ENCODE assay signal across 13 cellular contexts in the genomic region with DNA sequence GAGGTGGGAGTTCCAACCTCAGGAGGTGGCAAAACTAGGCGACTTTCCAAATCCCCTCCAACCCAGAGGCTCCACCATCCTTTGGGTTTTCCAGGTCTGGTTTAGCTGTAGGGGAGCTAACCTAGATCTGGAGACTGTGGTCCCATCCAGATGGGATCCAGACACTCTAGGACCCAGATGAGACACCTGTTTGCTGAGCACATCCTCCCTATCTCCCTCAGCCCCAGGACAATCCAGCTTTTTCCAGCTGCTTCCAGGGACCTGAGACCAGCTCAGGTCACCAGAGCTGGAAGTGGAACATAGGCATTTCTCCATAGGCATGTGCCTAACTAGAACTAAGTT. TPM values are rescaled to one million over a fixed set of nuclear protein-coding genes. Genes with fewer than 3 reads are reported as not detected.
DNase-seq lines count a peak whose midpoint lies in the region; ATAC-seq, FAIRE-seq and TF ChIP-seq lines count a peak whose summit lies in the region.
"Had no signal": no experiment of that assay in that cellular context is flagged by ENCODE, and none has a peak within 500 bp of the region (broad histone marks: within the 10 kb centered on the region; RNA-seq: fewer than 3 reads in every experiment).

No MANE protein-coding gene starts in this region.

- no peak overlapping the region for H3K9ac ChIP-seq in GM12878 (ENCODE audit: control insufficient read depth, insufficient read depth, low read length)
- H3K9ac ChIP-seq: KMS-11 had no signal

- TF ChIP-seq CTCF in GM12878 (IDR thresholded peaks at IDR 0.05 in 2 of 3, conservative IDR thresholded peaks at IDR 0.05 in 1 of 3; ENCODE audit: control insufficient read depth in 2 of 3, extremely low read depth in 1 of 3, insufficient read depth in 1 of 3, low read depth in 3 of 3, low read length in 3 of 3) (no peak), OCI-LY7 (conservative IDR thresholded peaks at IDR 0.05; ENCODE audit: low read length) (no peak)

- TF ChIP-seq EP300 in GM12878 (IDR thresholded peaks at IDR 0.05; ENCODE audit: borderline replicate concordance in 1 of 2, control insufficient read depth in 1 of 2, low read depth in 2 of 2, low read length in 2 of 2) = no peak

- H3K4me2 ChIP-seq in GM12878 (ENCODE audit: control insufficient read depth, insufficient read depth) = no peak overlapping the region
- H3K4me2 ChIP-seq in OCI-LY7 (ENCODE audit: low read length) = no peak overlapping the region
- H3K4me2 ChIP-seq: KMS-11 had no signal

- DNase-seq in right cardiac atrium = no peak
- DNase-seq in left cardiac atrium = no peak
- DNase-seq in GM12878 (ENCODE audit: low read depth, low spot score) = no peak
- no peak for DNase-seq in KBM-7
- no peak for DNase-seq in cerebellar cortex (ENCODE audit: low spot score)
- DNase-seq in occipital lobe (lab: John Stamatoyannopoulos, UW) = no peak
- no peak for DNase-seq in OCI-LY7 (ENCODE audit: low spot score)
- DNase-seq: right lobe of liver had no signal

- no peak for TF ChIP-seq POLR2A in GM12878 (IDR thresholded peaks at IDR 0.05; ENCODE audit: low read depth, low read length)

- RAD21 ChIA-PET in GM12878 (lab: Charles Lee; ENCODE audit: unreplicated experiment) = interaction anchor here (0.7 to 3.8 kb wide), 27 partner anchors 8 to 655 kb away, joined by 3 to 160 read pairs (median 4); a partner anchor contains a TSS

- intact Hi-C loops in right cardiac atrium (cut with DNase I) (loop anchor here (2.0 to 10.0 kb wide), 3 partner anchors 93 to 241 kb away; no protein-coding TSS in a partner anchor), left cardiac atrium (cut with DNase I) (loop anchor here in 1 of 2 donors (5.0 kb wide), 1 partner anchor 240 kb away; no protein-coding TSS in a partner anchor), GM12878 (cut with micrococcal nuclease; ENCODE audit: unreplicated experiment) (loop anchor here (5.0 kb wide), 1 partner anchor 185 kb away; no protein-coding TSS in a partner anchor), OCI-LY7 (cut with micrococcal nuclease; ENCODE audit: unreplicated experiment) (no loop called here)

- no peaks in the 10 kb centered on the region for H4K20me1 ChIP-seq in GM12878 (ENCODE audit: control insufficient read depth, insufficient read depth)
- H4K20me1 ChIP-seq in OCI-LY7 (ENCODE audit: insufficient read depth, low read length) = no peaks in the 10 kb centered on the region

- BruUV-seq in GM12878 (replicated peaks; lab: Mats Ljungman, UMichigan) = no TSS peak
- BruUV-seq in OCI-LY7 (replicated peaks; lab: Mats Ljungman, UMichigan) = no TSS peak

- WGBS in right cardiac atrium = 94% methylated on average over 1 of the region's 1 CpG
- WGBS in GM12878 (ENCODE audit: insufficient coverage, insufficient replicate concordance, low lambda C conversion rate, missing lambda C conversion rate) = 100% methylated on average over 1 of the region's 1 CpG

- H3K4me3 ChIP-seq in right cardiac atrium (ENCODE audit: low read length) (no peak overlapping the region), GM12878 (no peak overlapping the region), OCI-LY7 (ENCODE audit: low read depth, low read length, poor library complexity, severe bottlenecking) (no peak overlapping the region)
- H3K4me3 ChIP-seq: mucosa of descending colon, right lobe of liver, SJSA1, testis had no signal

- H3K9me2 ChIP-seq in OCI-LY7 (ENCODE audit: insufficient read depth, low read length) = no peaks in the 10 kb centered on the region

- FAIRE-seq in GM12878 (lab: Jason Lieb, UNC) = no peak

- H3K27me3 ChIP-seq in right cardiac atrium (ENCODE audit: control insufficient read depth, insufficient read depth) = no peaks in the 10 kb centered on the region
- H3K27me3 ChIP-seq in GM12878 (replicated peaks in 1 of 2; ENCODE audit: control insufficient read depth in 2 of 2, insufficient read depth in 2 of 2, low read length in 1 of 2) = no peaks in the 10 kb centered on the region
- H3K27me3 ChIP-seq: right lobe of liver, SJSA1, testis had no signal

- H3K79me2 ChIP-seq in GM12878 (ENCODE audit: control insufficient read depth, insufficient read depth, low read length) (no peaks in the 10 kb centered on the region), OCI-LY7 (ENCODE audit: insufficient read depth, low read depth, low read length) (no peaks in the 10 kb centered on the region)

- ATAC-seq in right cardiac atrium (peak; percentile 26 to 31), left cardiac atrium (no peak), HG03159 (IDR thresholded peaks at IDR 0.05; ENCODE audit: unreplicated experiment) (peak; percentile 9), GM12878 (peak; percentile 28)

- no peaks in the 10 kb centered on the region for H3K4me1 ChIP-seq in right cardiac atrium (ENCODE audit: control insufficient read depth, insufficient read depth, low read length)
- no peaks in the 10 kb centered on the region for H3K4me1 ChIP-seq in GM12878 (ENCODE audit: control insufficient read depth, insufficient read depth, low read length)
- H3K4me1 ChIP-seq in OCI-LY7 (ENCODE audit: insufficient read depth, low read length, poor library complexity, severe bottlenecking) = no peaks in the 10 kb centered on the region
- H3K4me1 ChIP-seq: right lobe of liver, testis had no signal

- SMC1A ChIA-PET in GM12878 (lab: Charles Lee; ENCODE audit: uncharacterized antibody, unreplicated experiment) = interaction anchor here (0.8 to 4.4 kb wide), 42 partner anchors 9 to 659 kb away, joined by 3 to 135 read pairs (median 4); a partner anchor contains a TSS

- CTCF ChIA-PET in GM12878 (lab: Yijun Ruan, JAX) (interaction anchor here (0.7 to 12.2 kb wide), 63 partner anchors 10 to 925 kb away, joined by 3 to 319 read pairs (median 4); a partner anchor contains a TSS), OCI-LY7 (lab: Charles Lee; ENCODE audit: unreplicated experiment) (interaction anchor here (0.6 to 1.3 kb wide), 3 partner anchors 64 to 655 kb away, joined by 3 to 4 read pairs (median 4); no protein-coding TSS in a partner anchor)

- H2AFZ ChIP-seq in GM12878 (ENCODE audit: control insufficient read depth, low read depth, low read length) (no peak overlapping the region), OCI-LY7 (ENCODE audit: low read length) (no peak overlapping the region)

- TF ChIP-seq RAD21 in GM12878 (IDR thresholded peaks at IDR 0.05; ENCODE audit: insufficient read depth, low read depth, low read length) = no peak

- no peak overlapping the region for H3K27ac ChIP-seq in right cardiac atrium (ENCODE audit: low read length)
- H3K27ac ChIP-seq in GM12878 (ENCODE audit: control insufficient read depth, insufficient read depth) = no peak overlapping the region
- H3K27ac ChIP-seq in OCI-LY7 (ENCODE audit: low read depth, low read length, poor library complexity, severe bottlenecking) = no peak overlapping the region
- H3K27ac ChIP-seq: KMS-11, right lobe of liver, SJSA1, testis had no signal

- H3K36me3 ChIP-seq in GM12878 (ENCODE audit: control insufficient read depth in 2 of 2, insufficient read depth in 2 of 2, low read length in 1 of 2) (no peaks in the 10 kb centered on the region; a peak in 1 of 4 replicates), OCI-LY7 (ENCODE audit: insufficient read depth, low read length) (peaks cover 52% of the 10 kb centered on the region)

- no peaks in the 10 kb centered on the region for H3K9me3 ChIP-seq in right cardiac atrium (ENCODE audit: control insufficient read depth, low read length)
- no peaks in the 10 kb centered on the region for H3K9me3 ChIP-seq in GM12878 (replicated peaks; ENCODE audit: control insufficient read depth, insufficient read depth, low read length)
- H3K9me3 ChIP-seq in OCI-LY7 (ENCODE audit: low read length) = no peaks in the 10 kb centered on the region
- H3K9me3 ChIP-seq: mucosa of descending colon, right lobe of liver, SJSA1, testis had no signal

- in situ Hi-C loops in GM12878 (cut with MboI) = loop anchor here (5.0 kb wide), 2 partner anchors 240 to 655 kb away; no protein-coding TSS in a partner anchor
- in situ Hi-C loops in KBM-7 (cut with MboI; ENCODE audit: low pct_unique_long_range_greater_than_20kb, low sequenced_read_pairs) = loop anchor here (10.0 kb wide), 1 partner anchor 243 kb away; no protein-coding TSS in a partner anchor

- POLR2A ChIA-PET in GM12878 (lab: Charles Lee) = interaction anchor here (0.5 to 1.7 kb wide), 4 partner anchors 9 to 1267 kb away, joined by 3 to 4 read pairs (median 3); no protein-coding TSS in a partner anchor
- POLR2A ChIA-PET in OCI-LY7 (lab: Charles Lee) = interaction anchor here (0.8 to 1.1 kb wide), 3 partner anchors 12 to 34 kb away, joined by 3 to 4 read pairs (median 3); no protein-coding TSS in a partner anchor

RNA-seq across cellular contexts. Expression of a gene that starts 18.2 kb away (rescaled TPM):
- total RNA-seq in right cardiac atrium (100 to 1,000 TPM; 133 to 180 (median 149) TPM), left cardiac atrium (100 to 1,000 TPM; 129 to 159 TPM), GM12878 (2014; rRNA removed) (19.0 and 25.1 TPM in 2 replicates), GM12878 (2014; rRNA removed; fragmentation: Illumina TruSeq; extraction: Trizol) (18.5 and 20.8 TPM in 2 replicates), GM12878 (2021) (38.4 and 43.6 TPM in 2 replicates), occipital lobe (18.2 TPM), OCI-LY7 (2022) (53.7 and 55.3 TPM in 2 replicates)
- polyA plus RNA-seq in right cardiac atrium (51.8 TPM), GM12878 (2011; rRNA removed) (37.0 and 40.8 TPM in 2 replicates), GM12878 (2014; fragmentation: Illumina TruSeq; extraction: Trizol) (42.3 and 45.3 TPM in 2 replicates), GM12878 (2014; fragmentation: Nextera tagmentation; extraction: Ambion mirVana) (1 to 10 TPM; 6.0 to 6.2 TPM), GM12878 (2014; rRNA removed) (34.5 and 35.5 TPM in 2 replicates), GM12878 (2016; fragmentation: Nextera tagmentation; extraction: Ambion mirVana) (10 to 100 TPM; 23.1 to 23.5 TPM)
- 1.1 and 1.9 TPM in 2 replicates for total RNA-seq in GM12878 (2013; cell fraction: nucleolus; rRNA removed)
- 7.2 TPM for polyA plus RNA-seq in GM12878 (2011; ENCODE audit: low read depth)
- polyA plus RNA-seq in GM12878 (2011; cell fraction: cytosol; rRNA removed) = 29.0 TPM in 2 replicates
- polyA plus RNA-seq in GM12878 (2011; cell fraction: nucleus; rRNA removed) = 9.0 and 10.1 TPM in 2 replicates
- 19.2 and 31.7 TPM in 2 replicates for polyA plus RNA-seq in GM12878 (2012)
- 18.1 and 18.3 TPM in 2 replicates for polyA minus RNA-seq in GM12878 (2011; rRNA and poly(A)+ RNA removed)
- 13.1 and 15.2 TPM in 2 replicates for polyA minus RNA-seq in GM12878 (2011; cell fraction: cytosol; rRNA and poly(A)+ RNA removed)
- polyA minus RNA-seq in GM12878 (2011; cell fraction: nucleus; rRNA and poly(A)+ RNA removed) = 2.3 and 4.8 TPM in 2 replicates
- 11.8 and 19.2 TPM in 2 replicates for total RNA-seq in OCI-LY7 (2014; rRNA removed; shearing (Covaris generic))

RNA-seq across cellular contexts. Expression of a gene that starts 35.0 kb away (rescaled TPM):
- total RNA-seq in right cardiac atrium = 10 to 100 TPM; 25.3 to 33.2 (median 28.3) TPM
- 9.8 TPM for polyA plus RNA-seq in right cardiac atrium
- 10 to 100 TPM; 27.3 to 28.3 TPM for total RNA-seq in left cardiac atrium
- 31.1 and 32.4 TPM in 2 replicates for total RNA-seq in GM12878 (2013; cell fraction: nucleolus; rRNA removed)
- total RNA-seq in GM12878 (2014; rRNA removed) = 31.1 and 32.6 TPM in 2 replicates
- total RNA-seq in GM12878 (2014; rRNA removed; fragmentation: Illumina TruSeq; extraction: Trizol) = 20.6 and 25.3 TPM in 2 replicates
- 38.3 and 39.0 TPM in 2 replicates for total RNA-seq in GM12878 (2021)
- 19.3 TPM for polyA plus RNA-seq in GM12878 (2011; ENCODE audit: low read depth)
- polyA plus RNA-seq in GM12878 (2011; rRNA removed) = 35.4 and 57.1 TPM in 2 replicates
- polyA plus RNA-seq in GM12878 (2011; cell fraction: cytosol; rRNA removed) = 47.8 and 61.9 TPM in 2 replicates
- 35.6 and 51.9 TPM in 2 replicates for polyA plus RNA-seq in GM12878 (2011; cell fraction: nucleus; rRNA removed)
- polyA plus RNA-seq in GM12878 (2012) = 20.8 and 20.9 TPM in 2 replicates
- 28.4 and 34.4 TPM in 2 replicates for polyA plus RNA-seq in GM12878 (2014; fragmentation: Illumina TruSeq; extraction: Trizol)
- polyA plus RNA-seq in GM12878 (2014; fragmentation: Nextera tagmentation; extraction: Ambion mirVana) = 10 to 100 TPM; 30.4 to 44.8 TPM
- polyA plus RNA-seq in GM12878 (2014; rRNA removed) = 26.7 and 28.7 TPM in 2 replicates
- polyA plus RNA-seq in GM12878 (2016; fragmentation: Nextera tagmentation; extraction: Ambion mirVana) = 10 to 100 TPM; 31.4 to 39.2 TPM
- polyA minus RNA-seq in GM12878 (2011; rRNA and poly(A)+ RNA removed) = 44.6 and 50.3 TPM in 2 replicates
- 15.6 and 23.2 TPM in 2 replicates for polyA minus RNA-seq in GM12878 (2011; cell fraction: cytosol; rRNA and poly(A)+ RNA removed)
- polyA minus RNA-seq in GM12878 (2011; cell fraction: nucleus; rRNA and poly(A)+ RNA removed) = 33.2 and 41.0 TPM in 2 replicates
- 15.9 TPM for total RNA-seq in occipital lobe
- 9.7 and 13.2 TPM in 2 replicates for total RNA-seq in OCI-LY7 (2014; rRNA removed; shearing (Covaris generic))
- total RNA-seq in OCI-LY7 (2022) = 25.8 and 26.1 TPM in 2 replicates

RNA-seq across cellular contexts. Expression of a gene that starts 35.0 kb away (rescaled TPM):
- total RNA-seq in right cardiac atrium (1 to 10 TPM; 4.4 to 6.5 (median 5.1) TPM), left cardiac atrium (1 to 10 TPM; 6.1 to 7.2 TPM), GM12878 (2014; rRNA removed) (3.7 and 3.8 TPM in 2 replicates), GM12878 (2014; rRNA removed; fragmentation: Illumina TruSeq; extraction: Trizol) (2.7 and 3.0 TPM in 2 replicates), GM12878 (2021) (5.3 and 6.7 TPM in 2 replicates), occipital lobe (5.6 TPM), OCI-LY7 (2022) (5.5 and 6.1 TPM in 2 replicates)
- polyA plus RNA-seq in right cardiac atrium (0.50 TPM), GM12878 (2011; rRNA removed) (3.2 and 3.7 TPM in 2 replicates), GM12878 (2014; fragmentation: Illumina TruSeq; extraction: Trizol) (0.87 and 1.7 TPM in 2 replicates), GM12878 (2014; fragmentation: Nextera tagmentation; extraction: Ambion mirVana) (under 1 TPM; 0.11 to 0.13 TPM), GM12878 (2014; rRNA removed) (2.3 and 2.9 TPM in 2 replicates), GM12878 (2016; fragmentation: Nextera tagmentation; extraction: Ambion mirVana) (1 to 10 TPM; 1.9 to 2.1 TPM)
- total RNA-seq in GM12878 (2013; cell fraction: nucleolus; rRNA removed) = 12.2 and 15.0 TPM in 2 replicates
- polyA plus RNA-seq in GM12878 (2011; ENCODE audit: low read depth) = 1.1 TPM
- 4.1 and 5.2 TPM in 2 replicates for polyA plus RNA-seq in GM12878 (2011; cell fraction: cytosol; rRNA removed)
- 5.1 and 6.4 TPM in 2 replicates for polyA plus RNA-seq in GM12878 (2011; cell fraction: nucleus; rRNA removed)
- 0.72 and 1.0 TPM in 2 replicates for polyA plus RNA-seq in GM12878 (2012)
- 21.1 and 21.9 TPM in 2 replicates for polyA minus RNA-seq in GM12878 (2011; rRNA and poly(A)+ RNA removed)
- polyA minus RNA-seq in GM12878 (2011; cell fraction: cytosol; rRNA and poly(A)+ RNA removed) = 4.8 and 5.7 TPM in 2 replicates
- polyA minus RNA-seq in GM12878 (2011; cell fraction: nucleus; rRNA and poly(A)+ RNA removed) = 12.3 and 22.7 TPM in 2 replicates
- total RNA-seq in OCI-LY7 (2014; rRNA removed; shearing (Covaris generic)) = 1.7 and 2.1 TPM in 2 replicates

Comparison
In these comparisons a context has a peak if more than half of its experiments do, and no peak if none do; other contexts are left out.
1. ATAC-seq: peak in right cardiac atrium (2 of 2), HG03159 (single experiment) and GM12878 (single experiment); none in left cardiac atrium (0 of 2).